ENCODE assay signal across 13 cellular contexts in genomic region chr3:171173732-171174131, GRCh38.
DNase-seq lines count a peak whose midpoint lies in the region; ATAC-seq and TF ChIP-seq lines count a peak whose summit lies in the region.
"Had no signal": no experiment of that assay in that cellular context is flagged by ENCODE, and none has a peak within 500 bp of the region (broad histone marks: within the 10 kb centered on the region; RNA-seq: fewer than 3 reads in every experiment).

No MANE protein-coding gene starts in this region.

- H3K4me1 ChIP-seq in adrenal gland (replicated peaks in 1 of 2) (peaks cover 38 to 45% of the 10 kb centered on the region in 2 donors), right cardiac atrium (ENCODE audit: control insufficient read depth, insufficient read depth, low read length) (peaks cover 7% of the 10 kb centered on the region)

- H3K36me3 ChIP-seq in adrenal gland (replicated peaks in 1 of 2) = no peaks in the 10 kb centered on the region
- H3K36me3 ChIP-seq: colonic mucosa had no signal

- H3K27ac ChIP-seq in adrenal gland (peak overlapping the region in 3 of 5 donors; percentile 69 to 78 (median 75)), right cardiac atrium (ENCODE audit: low read length) (no peak overlapping the region)
- H3K27ac ChIP-seq: colonic mucosa had no signal

- DNase-seq in adrenal gland (peak; percentile 73 to 97 (median 89)), right cardiac atrium (peak in 2 of 3 donors; percentile 40 to 63), pons (ENCODE audit: low spot score) (peak; percentile 97), NOMO-1 treated with DMSO at 0.1 percent for 48 hours (lab: John Stamatoyannopoulos, UW; ENCODE audit: unreplicated experiment) (no peak), DMS153 treated with DMSO at 0.1 percent for 48 hours (lab: John Stamatoyannopoulos, UW; ENCODE audit: unreplicated experiment) (no peak), D341Med (ENCODE audit: low spot score) (no peak)
- DNase-seq: activated T-cell treated with anti-CD3 and anti-CD28 coated beads, Interleukin-2, amount 50 U/mL, for 48 hours; Calu3; colonic mucosa; NCI-H1105; OCI-M1 had no signal

- TF ChIP-seq CTCF in adrenal gland (IDR thresholded peaks at IDR 0.05) = no peak

- intact Hi-C loops in adrenal gland (cut with DNase I) = no loop called here
- intact Hi-C loops in right cardiac atrium (cut with DNase I) = loop anchor here in 2 of 4 donors (10.0 kb wide), 2 partner anchors 141 to 391 kb away; no protein-coding TSS in a partner anchor

- TF ChIP-seq POLR2A in adrenal gland (IDR thresholded peaks at IDR 0.05) = peak; percentile 20 to 83

- H3K4me3 ChIP-seq in adrenal gland (peak overlapping the region in 1 of 4 donors; percentile 18), right cardiac atrium (ENCODE audit: low read length) (no peak overlapping the region)
- H3K4me3 ChIP-seq: colonic mucosa had no signal

- ATAC-seq in HG02610 (IDR thresholded peaks at IDR 0.05; ENCODE audit: unreplicated experiment) (peak; percentile 43), right cardiac atrium (peak; percentile 72 to 85), HG02763 (IDR thresholded peaks at IDR 0.05; ENCODE audit: unreplicated experiment) (no peak)

- H3K27me3 ChIP-seq in adrenal gland (no peaks in the 10 kb centered on the region), right cardiac atrium (ENCODE audit: control insufficient read depth, insufficient read depth) (no peaks in the 10 kb centered on the region)
- H3K27me3 ChIP-seq: colonic mucosa had no signal

- WGBS in adrenal gland, 4 donors = 24 to 46% (median 36%) methylated on average over 6 of the region's 6 CpGs
- 51% methylated on average over 6 of the region's 6 CpGs for WGBS in right cardiac atrium

- H3K9me3 ChIP-seq in adrenal gland (replicated peaks in 1 of 3) (no peaks in the 10 kb centered on the region), right cardiac atrium (ENCODE audit: control insufficient read depth, low read length) (no peaks in the 10 kb centered on the region)
- H3K9me3 ChIP-seq: colonic mucosa had no signal

Comparison
In these comparisons a context has a peak if more than half of its experiments do, and no peak if none do; other contexts are left out.
1. DNase-seq: peak in adrenal gland (7 of 7), right cardiac atrium (2 of 3) and pons (single experiment); none in NOMO-1 treated with DMSO at 0.1 percent for 48 hours (single experiment), DMS153 treated with DMSO at 0.1 percent for 48 hours (single experiment) and D341Med (single experiment).